In the genomic region with DNA sequence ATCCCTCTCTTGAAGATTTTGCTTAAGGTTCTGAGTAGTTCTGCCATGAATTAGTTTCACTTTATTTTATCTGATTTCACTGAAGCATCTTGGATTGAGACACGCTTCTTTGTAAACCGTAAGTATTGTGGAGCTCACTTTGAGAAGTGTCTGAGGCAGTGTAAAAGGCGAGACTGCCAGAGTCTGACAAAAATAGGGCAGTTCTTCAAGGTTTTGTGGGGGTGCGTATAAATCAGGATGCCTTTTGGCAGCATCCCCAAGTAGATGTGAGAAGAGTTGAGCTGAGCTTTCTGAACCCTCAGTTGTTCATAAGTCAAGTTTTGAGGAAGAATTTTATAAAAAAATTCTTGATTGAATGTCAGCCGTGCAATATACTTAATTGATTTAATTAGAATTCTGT, we compare ENCODE assay signal across 16 cellular contexts.
"Had no signal": no experiment of that assay in that cellular context is flagged by ENCODE, and none has a peak within 500 bp of the region (broad histone marks: within the 10 kb centered on the region; RNA-seq: fewer than 3 reads in every experiment).

No MANE protein-coding gene starts in this region.

- H3K27ac ChIP-seq: brain microvascular endothelial cell, foreskin keratinocyte, VCaP had no signal

- H3K9me3 Mint-ChIP-seq: activated naive CD4-positive, alpha-beta T cell treated with anti-CD3 and anti-CD28 coated beads for 36 hours; natural killer cell treated with Interleukin-12 subunit alpha and Interleukin-12 subunit beta and Interleukin-15 and Interleukin-18, amount 100 ng/mL, for 72 hours; stimulated activated naive CD8-positive, alpha-beta T cell treated with anti-CD3 and anti-CD28 coated beads, Interleukin-15, Interleukin-2, amounts not matched to agents 100 ng/mL and 50 ng/mL, for 24 hours; T-cell had no signal

- H3K27ac Mint-ChIP-seq: activated CD4-positive, alpha-beta T cell treated with anti-CD3 and anti-CD28 coated beads for 36 hours; activated CD8-positive, alpha-beta T cell treated with anti-CD3 and anti-CD28 coated beads, Interleukin-2, amount 10 ng/mL, durations not matched to agents 7 days and 5 days; activated naive CD4-positive, alpha-beta T cell treated with anti-CD3 and anti-CD28 coated beads for 36 hours had no signal

- H3K9me3 ChIP-seq: heart left ventricle had no signal

- H3K4me1 ChIP-seq: foreskin keratinocyte had no signal

- ATAC-seq: activated CD4-positive, alpha-beta T cell treated with anti-CD3 and anti-CD28 coated beads for 36 hours; activated CD8-positive, alpha-beta T cell treated with anti-CD3 and anti-CD28 coated beads, Interleukin-2, amount 10 ng/mL, durations not matched to agents 7 days and 5 days; esophagus mucosa; foreskin keratinocyte; heart left ventricle; natural killer cell treated with Interleukin-12 subunit alpha and Interleukin-12 subunit beta and Interleukin-15 and Interleukin-18, amount 100 ng/mL, for 72 hours; T-cell had no signal

- H3K4me3 ChIP-seq: heart left ventricle had no signal

- H3K4me3 Mint-ChIP-seq: activated CD4-positive, alpha-beta T cell treated with anti-CD3 and anti-CD28 coated beads for 36 hours; activated CD8-positive, alpha-beta T cell treated with anti-CD3 and anti-CD28 coated beads, Interleukin-2, amount 10 ng/mL, durations not matched to agents 7 days and 5 days; activated naive CD4-positive, alpha-beta T cell treated with anti-CD3 and anti-CD28 coated beads for 36 hours; natural killer cell treated with Interleukin-12 subunit alpha and Interleukin-12 subunit beta and Interleukin-15 and Interleukin-18, amount 100 ng/mL, for 72 hours; stimulated activated naive CD8-positive, alpha-beta T cell treated with anti-CD3 and anti-CD28 coated beads, Interleukin-15, Interleukin-2, amounts not matched to agents 100 ng/mL and 50 ng/mL, for 24 hours; T-cell had no signal

- H3K27me3 Mint-ChIP-seq: activated CD4-positive, alpha-beta T cell treated with anti-CD3 and anti-CD28 coated beads for 36 hours; natural killer cell treated with Interleukin-12 subunit alpha and Interleukin-12 subunit beta and Interleukin-15 and Interleukin-18, amount 100 ng/mL, for 72 hours; stimulated activated naive CD8-positive, alpha-beta T cell treated with anti-CD3 and anti-CD28 coated beads, Interleukin-15, Interleukin-2, amounts not matched to agents 100 ng/mL and 50 ng/mL, for 24 hours; T-cell had no signal

- FAIRE-seq: endometrium, islet of Langerhans had no signal

- H3K36me3 ChIP-seq: brain microvascular endothelial cell had no signal

- DNase-seq: activated CD4-positive, alpha-beta T cell treated with anti-CD3 and anti-CD28 coated beads for 36 hours; activated CD8-positive, alpha-beta memory T cell treated with anti-CD3 and anti-CD28 coated beads, Interleukin-2, amount 50 U/mL, for 48 hours; activated CD8-positive, alpha-beta T cell treated with anti-CD3 and anti-CD28 coated beads, Interleukin-2, amount 10 ng/mL, durations not matched to agents 7 days and 5 days; activated naive CD4-positive, alpha-beta T cell treated with anti-CD3 and anti-CD28 coated beads for 36 hours; brain microvascular endothelial cell; foreskin keratinocyte; heart left ventricle; stimulated activated CD4-positive, alpha-beta T cell treated with anti-CD3 and anti-CD28 coated beads, Interleukin-15, amount 100 ng/mL, for 24 hours; stimulated activated CD4-positive, alpha-beta T cell treated with anti-CD3 and anti-CD28 coated beads, Interleukin-4, amount 100 ng/mL, for 24 hours; T-cell had no signal
